16 cellular contexts compared by ENCODE assay signal in the genomic region with DNA sequence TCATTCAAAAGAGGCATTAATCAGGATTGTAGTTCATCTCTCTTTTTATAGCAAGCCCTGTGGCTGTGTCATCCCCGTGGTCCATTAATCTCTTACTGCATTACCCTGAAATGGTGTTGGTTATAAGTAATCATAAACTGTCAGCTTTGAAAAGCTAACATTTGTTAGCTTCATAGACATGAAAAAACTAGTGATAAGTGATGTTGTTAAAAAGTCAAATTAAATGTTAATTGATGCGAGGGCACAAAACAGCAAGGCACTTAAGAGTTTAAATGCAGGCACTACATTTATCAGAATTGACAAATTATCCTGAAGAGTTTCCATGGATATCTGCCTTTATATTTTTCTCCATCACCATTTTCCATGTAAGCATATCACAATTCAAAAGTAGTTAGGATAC.
"Had no signal": no experiment of that assay in that cellular context is flagged by ENCODE, and none has a peak within 500 bp of the region (broad histone marks: within the 10 kb centered on the region; RNA-seq: fewer than 3 reads in every experiment).

No MANE protein-coding gene starts in this region.

- DNase-seq: activated B cell treated with CpG ODN at 0.5 μM for 24 hours; activated CD4-positive, alpha-beta memory T cell treated with anti-CD3 and anti-CD28 coated beads, Interleukin-2, amount 10 ng/mL, durations not matched to agents 7 days and 5 days; activated CD4-positive, alpha-beta T cell treated with anti-CD3 and anti-CD28 coated beads for 4 hours; activated CD8-positive, alpha-beta memory T cell treated with anti-CD3 and anti-CD28 coated beads, Interleukin-2, amount 10 ng/mL, durations not matched to agents 7 days and 5 days; activated naive CD4-positive, alpha-beta T cell treated with Interleukin-2 at 50 U/mL for 16 hours; activated naive CD8-positive, alpha-beta T cell treated with anti-CD3 and anti-CD28 coated beads, Interleukin-2, amount 10 ng/mL, durations not matched to agents 7 days and 5 days; body of pancreas; caudate nucleus; dorsolateral prefrontal cortex; mesenchymal stem cell; naive thymus-derived CD4-positive, alpha-beta T cell; stimulated activated naive B cell treated with anti-CD40 and anti-IgM and Interleukin-4, amounts not matched to agents 10 μg/mL and 1 μg/mL and 100 μg/mL, for 72 hours; upper lobe of right lung had no signal

- H3K4me3 ChIP-seq: body of pancreas, dorsolateral prefrontal cortex, neural progenitor cell, thoracic aorta, upper lobe of right lung had no signal

- H3K4me1 ChIP-seq: body of pancreas, neural progenitor cell, upper lobe of right lung had no signal

- H3K36me3 ChIP-seq: neural progenitor cell, thoracic aorta, upper lobe of right lung had no signal

- H3K27ac ChIP-seq: body of pancreas, neural progenitor cell, thoracic aorta, upper lobe of right lung had no signal

- H3K27me3 ChIP-seq: body of pancreas, dorsolateral prefrontal cortex, neural progenitor cell, upper lobe of right lung had no signal

- ATAC-seq: activated CD8-positive, alpha-beta memory T cell treated with anti-CD3 and anti-CD28 coated beads, Interleukin-2, amount 10 ng/mL, durations not matched to agents 7 days and 5 days; activated T-helper 17 cell treated with anti-CD3 and anti-CD28 coated beads, Interleukin-2, amount 50 U/mL, for 72 hours; body of pancreas; naive thymus-derived CD4-positive, alpha-beta T cell; stimulated activated naive B cell treated with anti-CD40 and anti-IgM and Interleukin-4, amounts not matched to agents 10 μg/mL and 1 μg/mL and 100 μg/mL, for 72 hours; upper lobe of right lung had no signal

- H3K9me3 ChIP-seq: body of pancreas, thoracic aorta had no signal
